11 cellular contexts compared by ENCODE assay signal in the genomic region with DNA sequence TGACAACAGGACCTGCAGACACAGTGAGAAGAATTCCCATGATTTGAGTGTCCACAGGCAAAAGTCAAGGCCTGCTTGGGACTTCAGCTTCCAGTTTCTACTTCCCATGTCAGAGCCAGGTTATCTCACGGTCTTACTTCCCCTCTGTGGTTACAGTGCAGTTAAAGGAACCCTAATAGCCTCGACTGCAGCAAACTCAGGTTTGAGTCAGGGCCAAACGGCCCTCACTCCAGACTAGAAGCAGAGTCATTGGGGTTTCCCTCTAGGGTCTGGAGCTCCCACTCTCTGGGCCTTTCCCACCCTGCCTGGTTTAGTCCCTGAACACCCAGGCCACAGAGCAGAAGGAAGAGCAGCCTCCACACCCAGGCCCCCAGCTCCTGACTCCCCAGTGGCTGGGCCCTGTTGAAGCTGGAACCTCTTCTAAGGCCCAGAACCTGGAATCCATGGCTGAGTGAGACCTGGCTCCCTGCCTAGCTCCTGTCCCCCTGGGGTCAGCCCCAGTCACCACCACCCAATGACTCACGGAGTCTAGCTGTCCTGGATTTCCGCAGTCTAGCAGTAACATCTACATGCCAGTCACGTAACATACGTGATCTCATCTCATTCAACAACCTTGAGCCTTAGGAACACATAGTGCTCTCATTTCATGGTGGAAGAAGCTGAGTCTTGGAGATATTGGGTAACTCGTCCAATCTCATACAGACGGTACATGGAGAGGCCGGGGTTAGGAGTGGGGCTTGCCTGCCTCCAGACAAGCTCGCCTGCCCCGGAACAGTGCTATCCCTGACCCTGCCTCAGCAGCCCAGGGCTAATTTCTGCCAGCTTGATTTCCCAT. TPM values are rescaled to one million over a fixed set of nuclear protein-coding genes. Genes with fewer than 3 reads are reported as not detected.
DNase-seq lines count a peak whose midpoint lies in the region; ATAC-seq and TF ChIP-seq lines count a peak whose summit lies in the region.
"Had no signal": no experiment of that assay in that cellular context is flagged by ENCODE, and none has a peak within 500 bp of the region (broad histone marks: within the 10 kb centered on the region; RNA-seq: fewer than 3 reads in every experiment).

No MANE protein-coding gene starts in this region.

- H3K4me1 ChIP-seq in mucosa of descending colon (ENCODE audit: low read depth), result peaks cover 5% of the 10 kb centered on the region
- H3K4me1 ChIP-seq in stomach, result peaks cover 0 to 17% (median 3%) of the 10 kb centered on the region in 4 donors
- no peaks in the 10 kb centered on the region for H3K4me1 ChIP-seq in ascending aorta
- H3K4me1 ChIP-seq: SJSA1 had no signal

- POLR2A ChIA-PET in activated B cell treated with CpG ODN at 0.5 μM for 24 hours (lab: Charles Lee), result interaction anchor here (0.6 to 3.0 kb wide), 15 partner anchors 9 to 1528 kb away, joined by 3 to 20 read pairs (median 9); a partner anchor contains a TSS

- intact Hi-C loops in activated B cell treated with CpG ODN at 0.5 μM for 24 hours (cut with micrococcal nuclease), result loop anchor here (1.0 to 10.0 kb wide), 5 partner anchors 46 to 426 kb away; no protein-coding TSS in a partner anchor
- intact Hi-C loops in mucosa of descending colon (cut with DNase I, micrococcal nuclease), result loop anchor here in 1 of 2 donors (5.0 kb wide), 1 partner anchor 261 kb away; no protein-coding TSS in a partner anchor
- intact Hi-C loops in stomach (cut with DNase I; ENCODE audit: low total_unique reads), result loop anchor here (5.0 kb wide), 1 partner anchor 116 kb away; no protein-coding TSS in a partner anchor
- intact Hi-C loops in ascending aorta (cut with DNase I), result no loop called here

- H3K4me3 ChIP-seq in mucosa of descending colon, result no peak overlapping the region
- no peak overlapping the region for H3K4me3 ChIP-seq in stomach
- H3K4me3 ChIP-seq in ascending aorta, result no peak overlapping the region
- H3K4me3 ChIP-seq: SJSA1 had no signal

- DNase-seq in GM10266 (ENCODE audit: extremely low spot score) (peak; percentile 51), activated B cell treated with CpG ODN at 0.5 μM for 24 hours (peak; percentile 20), mucosa of descending colon (peak in 1 of 3 donors; percentile 16), NCI-H1436 treated with DMSO at 0.1 percent for 48 hours (lab: John Stamatoyannopoulos, UW) (no peak), stomach (no peak), NCI-H1105 treated with DMSO at 0.1 percent for 48 hours (lab: John Stamatoyannopoulos, UW) (no peak), ascending aorta (ENCODE audit: low spot score in 2 of 2) (no peak)
- DNase-seq: activated naive CD8-positive, alpha-beta T cell treated with anti-CD3 and anti-CD28 coated beads, Interleukin-2, amount 10 ng/mL, durations not matched to agents 7 days and 5 days; DND-41 had no signal

- H3K9me3 Mint-ChIP-seq in activated B cell treated with CpG ODN at 0.5 μM for 24 hours, result no peaks in the 10 kb centered on the region
- H3K9me3 Mint-ChIP-seq: activated naive CD8-positive, alpha-beta T cell treated with anti-CD3 and anti-CD28 coated beads, Interleukin-2, amount 10 ng/mL, durations not matched to agents 7 days and 5 days had no signal

- H3K4me1 Mint-ChIP-seq in activated B cell treated with CpG ODN at 0.5 μM for 24 hours, result peaks cover 52% of the 10 kb centered on the region

- no peaks in the 10 kb centered on the region for H3K27me3 ChIP-seq in stomach
- no peaks in the 10 kb centered on the region for H3K27me3 ChIP-seq in ascending aorta

- TF ChIP-seq CTCF in GM10266 (IDR thresholded peaks at IDR 0.05; ENCODE audit: control insufficient read depth, insufficient read depth, low read depth, missing control alignments), result no peak
- TF ChIP-seq CTCF in activated B cell treated with CpG ODN at 0.5 μM for 24 hours (IDR thresholded peaks at IDR 0.05), result no peak
- TF ChIP-seq CTCF in mucosa of descending colon (IDR thresholded peaks at IDR 0.05), result no peak
- TF ChIP-seq CTCF in stomach (IDR thresholded peaks at IDR 0.05), result no peak
- no peak for TF ChIP-seq CTCF in ascending aorta (IDR thresholded peaks at IDR 0.05)

- no peaks in the 10 kb centered on the region for H3K36me3 ChIP-seq in mucosa of descending colon (ENCODE audit: low read depth)
- no peaks in the 10 kb centered on the region for H3K36me3 ChIP-seq in stomach
- no peaks in the 10 kb centered on the region for H3K36me3 ChIP-seq in ascending aorta
- H3K36me3 ChIP-seq: SJSA1 had no signal

- no peaks in the 10 kb centered on the region for H3K27me3 Mint-ChIP-seq in activated B cell treated with CpG ODN at 0.5 μM for 24 hours

- H3K4me3 Mint-ChIP-seq in activated B cell treated with CpG ODN at 0.5 μM for 24 hours, result peak overlapping the region; percentile 11
- H3K4me3 Mint-ChIP-seq: activated naive CD8-positive, alpha-beta T cell treated with anti-CD3 and anti-CD28 coated beads, Interleukin-2, amount 10 ng/mL, durations not matched to agents 7 days and 5 days had no signal

- no peak for TF ChIP-seq EP300 in stomach (IDR thresholded peaks at IDR 0.05)

- 78 to 88% (median 87%) methylated on average over 12 of the region's 12 CpGs for WGBS in stomach, 5 donors

- peak overlapping the region; percentile 72 for H3K27ac Mint-ChIP-seq in activated B cell treated with CpG ODN at 0.5 μM for 24 hours
- H3K27ac Mint-ChIP-seq: activated naive CD8-positive, alpha-beta T cell treated with anti-CD3 and anti-CD28 coated beads, Interleukin-2, amount 10 ng/mL, durations not matched to agents 7 days and 5 days had no signal

- no peak for TF ChIP-seq POLR2A in stomach (IDR thresholded peaks at IDR 0.05)

- no peaks in the 10 kb centered on the region for H3K36me3 Mint-ChIP-seq in activated B cell treated with CpG ODN at 0.5 μM for 24 hours (ENCODE audit: low read depth)
- H3K36me3 Mint-ChIP-seq: activated naive CD8-positive, alpha-beta T cell treated with anti-CD3 and anti-CD28 coated beads, Interleukin-2, amount 10 ng/mL, durations not matched to agents 7 days and 5 days had no signal

- CTCF ChIA-PET in activated B cell treated with CpG ODN at 0.5 μM for 24 hours (lab: Charles Lee), result interaction anchor here (0.7 to 7.9 kb wide), 10 partner anchors 10 to 265 kb away, joined by 3 to 59 read pairs (median 8); a partner anchor contains a TSS

- peak; percentile 57 for ATAC-seq in HG03342 (IDR thresholded peaks at IDR 0.05; ENCODE audit: unreplicated experiment)
- ATAC-seq in activated B cell treated with CpG ODN at 0.5 μM for 24 hours (ENCODE audit: low read depth), result peak; percentile 74
- peak; percentile 52 for ATAC-seq in mucosa of descending colon

- H3K9me3 ChIP-seq in mucosa of descending colon, result no peaks in the 10 kb centered on the region
- H3K9me3 ChIP-seq in stomach, result no peaks in the 10 kb centered on the region
- H3K9me3 ChIP-seq in ascending aorta, result no peaks in the 10 kb centered on the region
- H3K9me3 ChIP-seq: SJSA1 had no signal

- H3K27ac ChIP-seq in stomach (peak overlapping the region in 2 of 5 donors; percentile 50 to 65), ascending aorta (no peak overlapping the region)
- H3K27ac ChIP-seq: SJSA1 had no signal

RNA-seq across cellular contexts. Expression of a gene that starts 9.2 kb away (rescaled TPM):
- total RNA-seq in activated B cell treated with CpG ODN at 0.5 μM for 24 hours (not detected in 2 replicates), mucosa of descending colon (not detected), stomach (not detected), ascending aorta (not detected)
- polyA plus RNA-seq in stomach, result not detected
- total RNA-seq: activated naive CD8-positive, alpha-beta T cell treated with anti-CD3 and anti-CD28 coated beads, Interleukin-2, amount 10 ng/mL, durations not matched to agents 7 days and 5 days; SJSA1 had no signal

RNA-seq across cellular contexts. Expression of a gene that starts 18.7 kb away (rescaled TPM):
- total RNA-seq in activated B cell treated with CpG ODN at 0.5 μM for 24 hours (20.1 and 21.0 TPM in 2 replicates), mucosa of descending colon (10 to 100 TPM; 38.3 to 49.2 (median 43.2) TPM), stomach (10 to 100 TPM in 3 of 5 donors, 1 to 10 TPM in 2; 2.3 to 27.5 (median 15.2) TPM), ascending aorta (70.2 TPM)
- 10 to 100 TPM; 43.5 to 57.7 (median 57.5) TPM for polyA plus RNA-seq in stomach

Comparison
In these comparisons a context has a peak if more than half of its experiments do, and no peak if none do; other contexts are left out.
1. DNase-seq: peak in GM10266 (single experiment) and activated B cell treated with CpG ODN at 0.5 μM for 24 hours (single experiment); none in NCI-H1436 treated with DMSO at 0.1 percent for 48 hours (single experiment), stomach (single experiment), NCI-H1105 treated with DMSO at 0.1 percent for 48 hours (single experiment) and ascending aorta (0 of 2).
2. Peak in every context shown above with its lines, with median percentiles within 50 percentile points of each other: ATAC-seq.